In genomic region chr10:126239844-126240243, GRCh38 we compare ENCODE assay signal across 16 cellular contexts.
"Had no signal": no experiment of that assay in that cellular context is flagged by ENCODE, and none has a peak within 500 bp of the region (broad histone marks: within the 10 kb centered on the region; RNA-seq: fewer than 3 reads in every experiment).

No MANE protein-coding gene starts in this region.

- H2AFZ ChIP-seq: neural progenitor cell, parathyroid adenoma had no signal

- H3K27ac ChIP-seq: brain microvascular endothelial cell, lower lobe of right lung, neural progenitor cell, parathyroid adenoma had no signal

- H3K27me3 ChIP-seq: brain microvascular endothelial cell, neural progenitor cell had no signal

- DNase-seq: activated CD4-positive, alpha-beta T cell treated with anti-CD3 and anti-CD28 coated beads, Interleukin-2, amount 10 ng/mL, durations not matched to agents 24 days and 14 days; activated CD4-positive, CD25-positive, alpha-beta regulatory T cell; activated CD8-positive, alpha-beta memory T cell treated with anti-CD3 and anti-CD28 coated beads, Interleukin-2, amount 50 U/mL, for 4 hours; activated CD8-positive, alpha-beta T cell treated with anti-CD3 and anti-CD28 coated beads, Interleukin-2, amount 10 ng/mL, durations not matched to agents 7 days and 5 days; activated gamma-delta T cell; activated T-cell treated with anti-CD3 and anti-CD28 coated beads, Interleukin-2, amount 50 U/mL, for 72 hours; amniotic stem cell; cerebellar nuclear complex; left colon; lower lobe of right lung; stimulated activated CD4-positive, alpha-beta T cell treated with anti-CD3 and anti-CD28 coated beads, Interleukin-15, amount 100 ng/mL, for 24 hours; stimulated activated CD4-positive, alpha-beta T cell treated with anti-CD3 and anti-CD28 coated beads, Interleukin-4, amount 100 ng/mL, for 1 hour; stimulated activated naive CD4-positive, alpha-beta T cell had no signal

- H3K9me3 ChIP-seq: lower lobe of right lung had no signal

- H3K4me1 ChIP-seq: parathyroid adenoma had no signal

- H3K4me2 ChIP-seq: neural progenitor cell had no signal

- H3K9ac ChIP-seq: neural progenitor cell, parathyroid adenoma had no signal

- H3K79me2 ChIP-seq: parathyroid adenoma had no signal

- ATAC-seq: activated CD8-positive, alpha-beta T cell treated with anti-CD3 and anti-CD28 coated beads, Interleukin-2, amount 10 ng/mL, durations not matched to agents 7 days and 5 days; activated T-cell treated with anti-CD3 and anti-CD28 coated beads, Interleukin-2, amount 50 U/mL, for 72 hours; left colon had no signal

- H3K36me3 ChIP-seq: brain microvascular endothelial cell, lower lobe of right lung, neural progenitor cell had no signal

- H3K4me3 ChIP-seq: lower lobe of right lung, neural progenitor cell had no signal
